ENCODE assay signal across 24 cellular contexts in the genomic region with DNA sequence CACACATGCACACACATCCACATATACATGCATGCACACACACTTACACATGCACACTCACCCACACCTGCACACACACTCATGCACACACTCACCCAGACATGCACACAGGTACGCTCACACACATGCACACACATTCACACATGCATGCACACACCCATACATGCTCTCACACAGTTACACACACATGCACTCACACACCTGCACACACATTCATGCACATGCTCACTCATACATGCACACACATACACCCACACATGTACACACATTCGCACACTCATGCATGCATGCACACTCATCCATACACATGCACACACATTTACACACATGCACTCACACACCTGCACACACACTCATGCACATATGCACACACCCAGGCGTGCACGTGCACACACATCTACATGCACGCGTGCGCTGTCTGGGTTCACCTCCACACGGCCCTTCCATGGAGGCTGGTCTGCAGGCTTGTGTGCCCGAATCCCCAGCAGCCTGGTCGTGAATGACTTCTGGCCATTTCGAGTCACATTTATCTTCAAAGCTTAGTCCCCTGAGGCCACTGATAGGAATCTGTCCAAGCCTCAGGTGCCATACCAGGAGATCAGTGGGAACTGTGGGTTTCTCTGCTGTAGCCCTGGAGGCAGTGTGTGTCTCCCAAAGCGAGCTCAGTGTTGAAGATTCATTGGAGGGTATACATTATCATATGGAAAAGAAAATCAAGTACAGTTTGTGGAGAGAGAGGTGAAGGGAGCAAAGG.
DNase-seq lines count a peak whose midpoint lies in the region; ATAC-seq, FAIRE-seq and TF ChIP-seq lines count a peak whose summit lies in the region.
"Had no signal": no experiment of that assay in that cellular context is flagged by ENCODE, and none has a peak within 500 bp of the region (broad histone marks: within the 10 kb centered on the region; RNA-seq: fewer than 3 reads in every experiment).

No MANE protein-coding gene starts in this region.

- WGBS in neuronal stem cell (ENCODE audit: extremely low coverage in 2 of 2, insufficient read length in 2 of 2, insufficient replicate concordance in 1 of 2), 2 donors, result no CpG with 5 or more reads among the region's 12 CpGs

- H3K23ac ChIP-seq in neuronal stem cell (ENCODE audit: low read depth, low read length, poor library complexity), result peak overlapping the region; percentile 38

- H3K79me1 ChIP-seq in neuronal stem cell (ENCODE audit: low read depth, low read length), result peaks cover 8% of the 10 kb centered on the region

- no peak overlapping the region for H2BK15ac ChIP-seq in neuronal stem cell (ENCODE audit: low read length)

- H2AK5ac ChIP-seq in neuronal stem cell (ENCODE audit: low read depth, low read length), result no peak overlapping the region

- FAIRE-seq in HTR-8/SVneo (lab: Jason Lieb, UNC), result peak; percentile 81
- peak; percentile 98 for FAIRE-seq in bronchial epithelial cell (lab: Jason Lieb, UNC)
- FAIRE-seq: A204.1, GM12892, GM18507, K562 had no signal

- H3K36me3 ChIP-seq in bronchial epithelial cell (ENCODE audit: control insufficient read depth, insufficient read depth, low read length) (no peaks in the 10 kb centered on the region), neuronal stem cell (replicated peaks in 1 of 2; ENCODE audit: control insufficient read depth in 2 of 2, insufficient read depth in 2 of 2, low read length in 2 of 2) (peaks cover 0 to 18% of the 10 kb centered on the region in 2 donors)
- H3K36me3 ChIP-seq: BE2C had no signal

- peak overlapping the region; percentile 49 for H3K14ac ChIP-seq in neuronal stem cell (ENCODE audit: low read length)

- H3K9ac ChIP-seq in neuronal stem cell (ENCODE audit: low read depth, low read length, poor library complexity), result peak overlapping the region; percentile 84

- no peak overlapping the region for H3K27ac ChIP-seq in neuronal stem cell (replicated peaks; ENCODE audit: low read length)

- H3K18ac ChIP-seq in neuronal stem cell (ENCODE audit: low read length), result peak overlapping the region; percentile 15

- no peak overlapping the region for H3K4me2 ChIP-seq in neuronal stem cell (ENCODE audit: insufficient read depth, low read length, poor library complexity, severe bottlenecking)
- H3K4me2 ChIP-seq: GM23338 had no signal

- no peak overlapping the region for H2AFZ ChIP-seq in neuronal stem cell (ENCODE audit: low read length)
- H2AFZ ChIP-seq: GM23338 had no signal

- DNase-seq in HTR-8/SVneo (ENCODE audit: insufficient read length, low spot score) (no peak), bronchial epithelial cell (ENCODE audit: low read depth) (no peak), neuronal stem cell (ENCODE audit: low spot score) (no peak), NCI-H774 (lab: John Stamatoyannopoulos, UW) (no peak), NCI-H748 (lab: John Stamatoyannopoulos, UW; ENCODE audit: unreplicated experiment) (no peak), T1000 (lab: John Stamatoyannopoulos, UW) (no peak)
- DNase-seq: ACHN; BE2C; C1 segment of cervical spinal cord; CD4-positive, CD25-positive, alpha-beta regulatory T cell; CD8-positive, alpha-beta memory T cell; COR-L47; DMS 273 treated with DMSO at 0.1 percent for 48 hours; DMS53; DND-41; EL; H7 had no signal

- no peak overlapping the region for H3K4ac ChIP-seq in neuronal stem cell (ENCODE audit: low read length)

- peak overlapping the region; percentile 74 for H4K91ac ChIP-seq in neuronal stem cell (ENCODE audit: low read depth, low read length, poor library complexity)

- no peak overlapping the region for H4K8ac ChIP-seq in neuronal stem cell (ENCODE audit: low read depth, low read length)

- H3K27ac Mint-ChIP-seq in stimulated activated memory B cell treated with anti-CD40 and anti-IgM and Interleukin-4, amounts not matched to agents 10 μg/mL and 1 μg/mL and 100 μg/mL, for 72 hours, result no peak overlapping the region
- H3K27ac Mint-ChIP-seq: CD4-positive, CD25-positive, alpha-beta regulatory T cell; CD8-positive, alpha-beta memory T cell; GM23338 had no signal

- no peak overlapping the region for H2BK120ac ChIP-seq in neuronal stem cell (ENCODE audit: low read depth, low read length)

- H3K4me3 ChIP-seq in bronchial epithelial cell (ENCODE audit: low read depth, low read length) (no peak overlapping the region), neuronal stem cell (ENCODE audit: low read length in 2 of 2) (peak overlapping the region in 1 of 2 donors; percentile 63)
- H3K4me3 ChIP-seq: GM23338, K562 had no signal

- H2BK5ac ChIP-seq in neuronal stem cell (ENCODE audit: low read length), result no peak overlapping the region

- TF ChIP-seq CTCF in bronchial epithelial cell (IDR thresholded peaks at IDR 0.05; ENCODE audit: insufficient read depth, low read length, severe bottlenecking), result no peak

- H3K4me1 Mint-ChIP-seq in stimulated activated memory B cell treated with anti-CD40 and anti-IgM and Interleukin-4, amounts not matched to agents 10 μg/mL and 1 μg/mL and 100 μg/mL, for 72 hours, result no peaks in the 10 kb centered on the region
- H3K4me1 Mint-ChIP-seq: CD4-positive, CD25-positive, alpha-beta regulatory T cell; CD8-positive, alpha-beta memory T cell; GM23338 had no signal

- H2BK12ac ChIP-seq in neuronal stem cell (ENCODE audit: low read length), result no peak overlapping the region

- no peak for ATAC-seq in stimulated activated memory B cell treated with anti-CD40 and anti-IgM and Interleukin-4, amounts not matched to agents 10 μg/mL and 1 μg/mL and 100 μg/mL, for 72 hours
- ATAC-seq: GM23338, HCT116, K562 had no signal

- no peak overlapping the region for H3K4me3 Mint-ChIP-seq in stimulated activated memory B cell treated with anti-CD40 and anti-IgM and Interleukin-4, amounts not matched to agents 10 μg/mL and 1 μg/mL and 100 μg/mL, for 72 hours
- H3K4me3 Mint-ChIP-seq: CD4-positive, CD25-positive, alpha-beta regulatory T cell; CD8-positive, alpha-beta memory T cell; GM23338 had no signal

- no peaks in the 10 kb centered on the region for H3K27me3 ChIP-seq in bronchial epithelial cell (ENCODE audit: control insufficient read depth, insufficient read depth, low read length)
- peaks cover 0 to 5% (median 4%) of the 10 kb centered on the region in 3 experiments for H3K27me3 ChIP-seq in neuronal stem cell (ENCODE audit: control insufficient read depth in 3 of 3, insufficient read depth in 3 of 3, low read depth in 1 of 3, low read length in 3 of 3)
- H3K27me3 ChIP-seq: BE2C had no signal

- H3K9me3 ChIP-seq in neuronal stem cell (replicated peaks in 1 of 2; ENCODE audit: control insufficient read depth in 2 of 2, insufficient read depth in 1 of 2, low read depth in 1 of 2, low read length in 2 of 2), result peaks cover 0 to 17% of the 10 kb centered on the region in 2 donors
- H3K9me3 ChIP-seq: BE2C had no signal

- peaks cover 4% of the 10 kb centered on the region for H3K9me3 Mint-ChIP-seq in stimulated activated memory B cell treated with anti-CD40 and anti-IgM and Interleukin-4, amounts not matched to agents 10 μg/mL and 1 μg/mL and 100 μg/mL, for 72 hours
- H3K9me3 Mint-ChIP-seq: CD8-positive, alpha-beta memory T cell had no signal

- peaks cover 3% of the 10 kb centered on the region for H3K27me3 Mint-ChIP-seq in stimulated activated memory B cell treated with anti-CD40 and anti-IgM and Interleukin-4, amounts not matched to agents 10 μg/mL and 1 μg/mL and 100 μg/mL, for 72 hours
- H3K27me3 Mint-ChIP-seq: CD4-positive, CD25-positive, alpha-beta regulatory T cell had no signal

- H3K4me1 ChIP-seq in neuronal stem cell (ENCODE audit: control insufficient read depth in 2 of 2, insufficient read depth in 1 of 2, low read depth in 1 of 2, low read length in 2 of 2), result peaks cover 0 to 3% of the 10 kb centered on the region in 2 donors
- H3K4me1 ChIP-seq: BE2C had no signal

- no peaks in the 10 kb centered on the region for H3K36me3 Mint-ChIP-seq in stimulated activated memory B cell treated with anti-CD40 and anti-IgM and Interleukin-4, amounts not matched to agents 10 μg/mL and 1 μg/mL and 100 μg/mL, for 72 hours
- H3K36me3 Mint-ChIP-seq: CD4-positive, CD25-positive, alpha-beta regulatory T cell; CD8-positive, alpha-beta memory T cell had no signal
